ENCODE assay signal across 9 cellular contexts in genomic region chr19:38389101-38389925, GRCh38. TPM values are rescaled to one million over a fixed set of nuclear protein-coding genes. Genes with fewer than 3 reads are reported as not detected.
A peak's percentile ranks its signal among the peaks of the same experiment; 100 is the strongest.
DNase-seq lines count a peak whose midpoint lies in the region; ATAC-seq and TF ChIP-seq lines count a peak whose summit lies in the region.
"Had no signal": no experiment of that assay in that cellular context is flagged by ENCODE, and none has a peak within 500 bp of the region (broad histone marks: within the 10 kb centered on the region; RNA-seq: fewer than 3 reads in every experiment).

No MANE protein-coding gene starts in this region.

- POLR2A ChIA-PET in HEK293 (lab: Yijun Ruan, JAX) = interaction anchor here (0.7 to 4.7 kb wide), 7 partner anchors 9 to 482 kb away, joined by 4 to 223 read pairs (median 9); partner anchors contain the start of genes EIF3K, FAM98C, PSMD8 and SIPA1L3

- H3K9me3 Mint-ChIP-seq in activated T-helper 17 cell treated with anti-CD3 and anti-CD28 coated beads, Interleukin-2, amount 50 U/mL, for 72 hours = no peaks in the 10 kb centered on the region

- peaks cover 34% of the 10 kb centered on the region for H3K36me3 Mint-ChIP-seq in activated T-helper 17 cell treated with anti-CD3 and anti-CD28 coated beads, Interleukin-2, amount 50 U/mL, for 72 hours (ENCODE audit: low read depth)

- H3K27ac Mint-ChIP-seq in activated T-helper 17 cell treated with anti-CD3 and anti-CD28 coated beads, Interleukin-2, amount 50 U/mL, for 72 hours = peak overlapping the region; percentile 74

- TF ChIP-seq CTCF in BE2C (IDR thresholded peaks at IDR 0.05; ENCODE audit: low read depth, low read length) (no peak), HEK293 (tag by site-specific recombination; IDR thresholded peaks at IDR 0.05) (no peak)

- H3K36me3 ChIP-seq in BE2C = no peaks in the 10 kb centered on the region
- H3K36me3 ChIP-seq in HEK293 (ENCODE audit: control insufficient read depth in 2 of 2, insufficient read depth in 1 of 2, low read length in 2 of 2) = peaks cover 6 to 28% of the 10 kb centered on the region in 2 experiments

- H3K27me3 ChIP-seq in BE2C = no peaks in the 10 kb centered on the region

- peak overlapping the region; percentile 75 for H3K4me3 ChIP-seq in BE2C (ENCODE audit: low read depth, low read length)
- H3K4me3 ChIP-seq in HEK293 (ENCODE audit: low read depth, low read length) = peak overlapping the region; percentile 56

- H3K4me1 ChIP-seq in BE2C = no peaks in the 10 kb centered on the region; the same call in 1 of the 2 replicates
- peaks cover 19% of the 10 kb centered on the region for H3K4me1 ChIP-seq in HEK293 (ENCODE audit: control insufficient read depth, insufficient read depth, low read length)

- DNase-seq in BE2C (peak; percentile 31), hepatic stellate cell (ENCODE audit: low spot score) (peak; percentile 96), smooth muscle cell of the brain vasculature (ENCODE audit: low read depth, low spot score) (peak; percentile 36), NCI-H2107 (lab: John Stamatoyannopoulos, UW) (no peak), erythroblast (lab: John Stamatoyannopoulos, UW) (no peak)

- peak; percentile 8 for ATAC-seq in activated T-helper 17 cell treated with anti-CD3 and anti-CD28 coated beads, Interleukin-2, amount 50 U/mL, for 72 hours (replicated peaks)
- ATAC-seq in GM18858 (IDR thresholded peaks at IDR 0.05; ENCODE audit: unreplicated experiment) = no peak

- peak overlapping the region; percentile 96 for H3K4me3 Mint-ChIP-seq in activated T-helper 17 cell treated with anti-CD3 and anti-CD28 coated beads, Interleukin-2, amount 50 U/mL, for 72 hours

- CTCF ChIA-PET in HEK293 (lab: Yijun Ruan, JAX) = interaction anchor here (0.9 to 9.2 kb wide), 7 partner anchors 9 to 487 kb away, joined by 3 to 76 read pairs (median 5); partner anchors contain the start of genes FAM98C and PSMD8

- peaks cover 7% of the 10 kb centered on the region for H3K27me3 Mint-ChIP-seq in activated T-helper 17 cell treated with anti-CD3 and anti-CD28 coated beads, Interleukin-2, amount 50 U/mL, for 72 hours

- peaks cover 43% of the 10 kb centered on the region for H3K4me1 Mint-ChIP-seq in activated T-helper 17 cell treated with anti-CD3 and anti-CD28 coated beads, Interleukin-2, amount 50 U/mL, for 72 hours

- H3K9me3 ChIP-seq in BE2C (no peaks in the 10 kb centered on the region), HEK293 (ENCODE audit: control insufficient read depth, insufficient read depth, low read depth, low read length) (no peaks in the 10 kb centered on the region)

- TF ChIP-seq POLR2A in erythroblast (IDR thresholded peaks at IDR 0.05; ENCODE audit: low read length) = no peak

- peak overlapping the region; percentile 57; the same call in 1 of the 2 replicates for H3K27ac ChIP-seq in HEK293 (ENCODE audit: extremely low read depth, low read depth, low read length)

TF ChIP-seq in HEK293, 187 proteins besides CTCF, POLR2A, EP300 and RAD21 (continues in another document):
- peak; percentile 70 for TF ChIP-seq ZBTB20 (tag by site-specific recombination; IDR thresholded peaks at IDR 0.05)
- TF ChIP-seq ZNF610 (tag by site-specific recombination; IDR thresholded peaks at IDR 0.05; ENCODE audit: borderline replicate concordance) = 0 out of 2 replicates have a peak, but pooled peaks have one; percentile 43
- TF ChIP-seq ZSCAN16 (tag by site-specific recombination; IDR thresholded peaks at IDR 0.05) = no peak
- peak; percentile 97 for TF ChIP-seq SCRT2 (tag by site-specific recombination; IDR thresholded peaks at IDR 0.05)
- TF ChIP-seq, protein P1, sequence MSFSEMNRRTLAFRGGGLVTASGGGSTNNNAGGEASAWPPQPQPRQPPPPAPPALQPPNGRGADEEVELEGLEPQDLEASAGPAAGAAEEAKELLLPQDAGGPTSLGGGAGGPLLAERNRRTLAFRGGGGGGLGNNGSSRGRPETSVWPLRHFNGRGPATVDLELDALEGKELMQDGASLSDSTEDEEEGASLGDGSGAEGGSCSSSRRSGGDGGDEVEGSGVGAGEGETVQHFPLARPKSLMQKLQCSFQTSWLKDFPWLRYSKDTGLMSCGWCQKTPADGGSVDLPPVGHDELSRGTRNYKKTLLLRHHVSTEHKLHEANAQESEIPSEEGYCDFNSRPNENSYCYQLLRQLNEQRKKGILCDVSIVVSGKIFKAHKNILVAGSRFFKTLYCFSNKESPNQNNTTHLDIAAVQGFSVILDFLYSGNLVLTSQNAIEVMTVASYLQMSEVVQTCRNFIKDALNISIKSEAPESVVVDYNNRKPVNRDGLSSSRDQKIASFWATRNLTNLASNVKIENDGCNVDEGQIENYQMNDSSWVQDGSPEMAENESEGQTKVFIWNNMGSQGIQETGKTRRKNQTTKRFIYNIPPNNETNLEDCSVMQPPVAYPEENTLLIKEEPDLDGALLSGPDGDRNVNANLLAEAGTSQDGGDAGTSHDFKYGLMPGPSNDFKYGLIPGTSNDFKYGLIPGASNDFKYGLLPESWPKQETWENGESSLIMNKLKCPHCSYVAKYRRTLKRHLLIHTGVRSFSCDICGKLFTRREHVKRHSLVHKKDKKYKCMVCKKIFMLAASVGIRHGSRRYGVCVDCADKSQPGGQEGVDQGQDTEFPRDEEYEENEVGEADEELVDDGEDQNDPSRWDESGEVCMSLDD (tag by site-specific recombination; IDR thresholded peaks at IDR 0.05) = peak; percentile 88
- peak; percentile 42; the same call in 1 of the 2 replicates for TF ChIP-seq SP3 (tag by site-specific recombination; IDR thresholded peaks at IDR 0.05)
- TF ChIP-seq PATZ1 (tag by site-specific recombination; IDR thresholded peaks at IDR 0.05) = peak; percentile 70; the same call in 1 of the 2 replicates
- peak; percentile 88 for TF ChIP-seq SCRT1 (tag by site-specific recombination; IDR thresholded peaks at IDR 0.05; ENCODE audit: borderline replicate concordance)
- TF ChIP-seq, protein P2, sequence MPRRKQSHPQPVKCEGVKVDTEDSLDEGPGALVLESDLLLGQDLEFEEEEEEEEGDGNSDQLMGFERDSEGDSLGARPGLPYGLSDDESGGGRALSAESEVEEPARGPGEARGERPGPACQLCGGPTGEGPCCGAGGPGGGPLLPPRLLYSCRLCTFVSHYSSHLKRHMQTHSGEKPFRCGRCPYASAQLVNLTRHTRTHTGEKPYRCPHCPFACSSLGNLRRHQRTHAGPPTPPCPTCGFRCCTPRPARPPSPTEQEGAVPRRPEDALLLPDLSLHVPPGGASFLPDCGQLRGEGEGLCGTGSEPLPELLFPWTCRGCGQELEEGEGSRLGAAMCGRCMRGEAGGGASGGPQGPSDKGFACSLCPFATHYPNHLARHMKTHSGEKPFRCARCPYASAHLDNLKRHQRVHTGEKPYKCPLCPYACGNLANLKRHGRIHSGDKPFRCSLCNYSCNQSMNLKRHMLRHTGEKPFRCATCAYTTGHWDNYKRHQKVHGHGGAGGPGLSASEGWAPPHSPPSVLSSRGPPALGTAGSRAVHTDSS (tag by site-specific recombination; IDR thresholded peaks at IDR 0.05) = no peak
- peak; percentile 16; the same call in 1 of the 2 replicates for TF ChIP-seq KLF9 (tag by site-specific recombination; IDR thresholded peaks at IDR 0.05; ENCODE audit: low read depth)
- 0 out of 2 replicates have a peak, but pooled peaks have one; percentile 12 for TF ChIP-seq SP7 (tag by site-specific recombination; IDR thresholded peaks at IDR 0.05)
- TF ChIP-seq SALL2 (tag by site-specific recombination; IDR thresholded peaks at IDR 0.05; ENCODE audit: borderline replicate concordance) = no peak
- TF ChIP-seq ZNF585B (tag by site-specific recombination; IDR thresholded peaks at IDR 0.05) = no peak

RNA-seq across cellular contexts. Expression of gene SPRED3, which starts 0.8 kb away (rescaled TPM):
- polyA plus RNA-seq in BE2C (2012; ENCODE audit: insufficient read depth, insufficient read length, low read depth) = 11.9 TPM
- 10 to 100 TPM in 1 of 2 donors, 1 to 10 TPM in 1; 1.8 to 14.4 TPM for total RNA-seq in activated T-helper 17 cell treated with anti-CD3 and anti-CD28 coated beads, Interleukin-2, amount 50 U/mL, for 72 hours
- total RNA-seq: skeletal muscle tissue had no signal

RNA-seq across cellular contexts. Expression of gene GGN, which starts 1.5 kb away (rescaled TPM):
- polyA plus RNA-seq in BE2C (2012; ENCODE audit: insufficient read depth, insufficient read length, low read depth) = 2.4 TPM
- under 1 TPM in 1 of 2 donors, not detected in 1; 0.95 TPM for total RNA-seq in activated T-helper 17 cell treated with anti-CD3 and anti-CD28 coated beads, Interleukin-2, amount 50 U/mL, for 72 hours
- total RNA-seq: skeletal muscle tissue had no signal

RNA-seq across cellular contexts. Expression of gene FAM98C, which starts 13.6 kb away (rescaled TPM):
- polyA plus RNA-seq in BE2C (2012; ENCODE audit: insufficient read depth, insufficient read length, low read depth) = 32.1 TPM
- 10 to 100 TPM; 26.1 to 63.0 TPM for total RNA-seq in activated T-helper 17 cell treated with anti-CD3 and anti-CD28 coated beads, Interleukin-2, amount 50 U/mL, for 72 hours

RNA-seq across cellular contexts. Expression of gene PSMD8, which starts 14.9 kb away (rescaled TPM):
- 683 TPM for polyA plus RNA-seq in BE2C (2012; ENCODE audit: insufficient read depth, insufficient read length, low read depth)
- total RNA-seq in activated T-helper 17 cell treated with anti-CD3 and anti-CD28 coated beads, Interleukin-2, amount 50 U/mL, for 72 hours = 100 to 1,000 TPM; 166 to 242 TPM

RNA-seq across cellular contexts. Expression of gene RASGRP4, which starts 36.7 kb away (rescaled TPM):
- not detected for polyA plus RNA-seq in BE2C (2012; ENCODE audit: insufficient read depth, insufficient read length, low read depth)
- total RNA-seq in activated T-helper 17 cell treated with anti-CD3 and anti-CD28 coated beads, Interleukin-2, amount 50 U/mL, for 72 hours = 10 to 100 TPM; 21.8 to 39.4 TPM

Comparison
In these comparisons a context has a peak if more than half of its experiments do, and no peak if none do; other contexts are left out.
1. DNase-seq: peak in BE2C (single experiment), hepatic stellate cell (single experiment) and smooth muscle cell of the brain vasculature (single experiment); none in NCI-H2107 (single experiment) and erythroblast (0 of 2).